21 cellular contexts compared by ENCODE assay signal in genomic region chr10:563827-564226, GRCh38.
"Had no signal": no experiment of that assay in that cellular context is flagged by ENCODE, and none has a peak within 500 bp of the region (broad histone marks: within the 10 kb centered on the region; RNA-seq: fewer than 3 reads in every experiment).

No MANE protein-coding gene starts in this region.

- H3K27me3 ChIP-seq: Peyer's patch, SJSA1 had no signal

- DNase-seq: NCI-H1092; NCI-H1105 treated with DMSO at 0.1 percent for 48 hours; NCI-H1417 treated with DMSO at 0.1 percent for 48 hours; NCI-H146; NCI-H1694 treated with DMSO at 0.1 percent for 48 hours; NCI-H1930; NCI-H2081; NCI-H2107; NCI-H2227 treated with DMSO at 0.1 percent for 48 hours; NCI-H524; NCI-H526 treated with DMSO at 0.1 percent for 48 hours; NCI-H748 treated with DMSO at 0.1 percent for 48 hours; NK-92 treated with Interleukin-12 subunit alpha and Interleukin-12 subunit beta, amount 100 ng/mL, for 24 hours; OCI-M1; PC-9; Peyer's patch; SHP77 treated with DMSO at 0.1 percent for 48 hours had no signal

- H3K4me1 ChIP-seq: Peyer's patch, SJSA1 had no signal

- H3K27ac Mint-ChIP-seq: IgD-negative memory B cell had no signal

- H3K36me3 ChIP-seq: Peyer's patch, SJSA1 had no signal

- H2AFZ ChIP-seq: PC-9 had no signal

- H3K27ac ChIP-seq: PC-9, Peyer's patch, SJSA1, SK-N-MC had no signal

- H3K4me2 ChIP-seq: PC-9 had no signal

- FAIRE-seq: K562 had no signal

- H3K4me1 Mint-ChIP-seq: IgD-negative memory B cell had no signal

- H3K4me3 ChIP-seq: K562, PC-9, Peyer's patch, SJSA1, SK-N-MC had no signal
